In genomic region chr9:78294290-78295176, GRCh38 we compare ENCODE assay signal across 1 cellular context.
TF ChIP-seq lines count a peak whose summit lies in the region.

No MANE protein-coding gene starts in this region.

TF ChIP-seq in HepG2, 621 proteins besides CTCF, POLR2A, EP300 and RAD21 (continued from another document and continues in another):
- TF ChIP-seq MIER2 (CRISPR knock-in tag; IDR thresholded peaks at IDR 0.05) = no peak
- no peak for TF ChIP-seq CBX5 (CRISPR knock-in tag; IDR thresholded peaks at IDR 0.05; ENCODE audit: borderline replicate concordance)
- no peak for TF ChIP-seq ZNF318 (CRISPR knock-in tag; IDR thresholded peaks at IDR 0.05)
- no peak for TF ChIP-seq NRL (CRISPR knock-in tag; IDR thresholded peaks at IDR 0.05; ENCODE audit: borderline replicate concordance)
- TF ChIP-seq TGIF2 (CRISPR knock-in tag; IDR thresholded peaks at IDR 0.05) = no peak
- TF ChIP-seq ZNF562 (CRISPR knock-in tag; IDR thresholded peaks at IDR 0.05; ENCODE audit: borderline replicate concordance) = no peak
- TF ChIP-seq ZNF607 (CRISPR knock-in tag; IDR thresholded peaks at IDR 0.05; ENCODE audit: borderline replicate concordance) = no peak
- TF ChIP-seq RBM39 (IDR thresholded peaks at IDR 0.05; ENCODE audit: low read depth, low read length, poor library complexity, severe bottlenecking) = no peak
- TF ChIP-seq HMG20A (CRISPR knock-in tag; IDR thresholded peaks at IDR 0.05; ENCODE audit: borderline replicate concordance) = no peak
- TF ChIP-seq CAMTA2 (CRISPR knock-in tag; IDR thresholded peaks at IDR 0.05; ENCODE audit: borderline replicate concordance) = no peak
- no peak for TF ChIP-seq NFE2L1 (CRISPR knock-in tag; IDR thresholded peaks at IDR 0.05; ENCODE audit: borderline replicate concordance)
- no peak for TF ChIP-seq TBL1XR1 (IDR thresholded peaks at IDR 0.05; ENCODE audit: borderline replicate concordance, low read length, partially characterized antibody)
- no peak for TF ChIP-seq ZNF230 (CRISPR knock-in tag; IDR thresholded peaks at IDR 0.05)
- TF ChIP-seq ZNF138 (CRISPR knock-in tag; IDR thresholded peaks at IDR 0.05; ENCODE audit: low read depth) = no peak
- no peak for TF ChIP-seq MYC (CRISPR knock-in tag; IDR thresholded peaks at IDR 0.05; ENCODE audit: borderline replicate concordance)
- TF ChIP-seq GATA4 (IDR thresholded peaks at IDR 0.05; ENCODE audit: borderline replicate concordance, low read depth) = no peak
- TF ChIP-seq ZNF33B (CRISPR knock-in tag; IDR thresholded peaks at IDR 0.05) = no peak
- no peak for TF ChIP-seq ZNF10 (CRISPR knock-in tag; IDR thresholded peaks at IDR 0.05; ENCODE audit: borderline replicate concordance, low read depth)
- TF ChIP-seq ZNF614 (CRISPR knock-in tag; IDR thresholded peaks at IDR 0.05; ENCODE audit: borderline replicate concordance) = no peak
- no peak for TF ChIP-seq SMC3 (IDR thresholded peaks at IDR 0.05; ENCODE audit: low read length)
- no peak for TF ChIP-seq SMYD3 (CRISPR knock-in tag; IDR thresholded peaks at IDR 0.05)
- TF ChIP-seq STAG1 (CRISPR knock-in tag; IDR thresholded peaks at IDR 0.05) = no peak
- no peak for TF ChIP-seq GTF3A (CRISPR knock-in tag; conservative IDR thresholded peaks at IDR 0.05)
- no peak for TF ChIP-seq TCF12 (IDR thresholded peaks at IDR 0.05)
- TF ChIP-seq TCF12 (CRISPR knock-in tag; IDR thresholded peaks at IDR 0.05) = no peak
- TF ChIP-seq ARNT2 (CRISPR knock-in tag; IDR thresholded peaks at IDR 0.05; ENCODE audit: low read depth) = no peak
- TF ChIP-seq NKX3-1 (CRISPR knock-in tag; IDR thresholded peaks at IDR 0.05) = no peak
- no peak for TF ChIP-seq PHF20 (CRISPR knock-in tag; IDR thresholded peaks at IDR 0.05)
- no peak for TF ChIP-seq FOSL1 (CRISPR knock-in tag; IDR thresholded peaks at IDR 0.05; ENCODE audit: borderline replicate concordance)
- TF ChIP-seq ISX (CRISPR knock-in tag; conservative IDR thresholded peaks at IDR 0.05) = no peak
- TF ChIP-seq ELF3 (CRISPR knock-in tag; IDR thresholded peaks at IDR 0.05) = no peak
- no peak for TF ChIP-seq SP1 (IDR thresholded peaks at IDR 0.05)
- TF ChIP-seq SP1 (CRISPR knock-in tag; IDR thresholded peaks at IDR 0.05) = no peak
- TF ChIP-seq ZNF703 (CRISPR knock-in tag; IDR thresholded peaks at IDR 0.05; ENCODE audit: borderline replicate concordance) = no peak
- TF ChIP-seq MXD1 (CRISPR knock-in tag; IDR thresholded peaks at IDR 0.05) = no peak
- TF ChIP-seq ZNF503 (CRISPR knock-in tag; IDR thresholded peaks at IDR 0.05) = no peak
- TF ChIP-seq POGZ (CRISPR knock-in tag; IDR thresholded peaks at IDR 0.05) = no peak
- no peak for TF ChIP-seq ATRX (CRISPR knock-in tag; IDR thresholded peaks at IDR 0.05; ENCODE audit: borderline replicate concordance)
- TF ChIP-seq ZMYM4 (CRISPR knock-in tag; IDR thresholded peaks at IDR 0.05) = no peak
- no peak for TF ChIP-seq ZNF740 (CRISPR knock-in tag; IDR thresholded peaks at IDR 0.05)
- no peak for TF ChIP-seq GTF2F1 (IDR thresholded peaks at IDR 0.05; ENCODE audit: low read length)
- no peak for TF ChIP-seq ZNF790 (CRISPR knock-in tag; IDR thresholded peaks at IDR 0.05; ENCODE audit: borderline replicate concordance)
- TF ChIP-seq BHLHE40 (IDR thresholded peaks at IDR 0.05; ENCODE audit: low read length) = no peak
- no peak for TF ChIP-seq RCOR2 (CRISPR knock-in tag; IDR thresholded peaks at IDR 0.05)
- TF ChIP-seq KAT8 (CRISPR knock-in tag; IDR thresholded peaks at IDR 0.05) = peak; percentile 17; the same call in 1 of the 2 replicates
- TF ChIP-seq ZNF12 (CRISPR knock-in tag; IDR thresholded peaks at IDR 0.05) = peak; percentile 97
- no peak; the same call in 1 of the 2 replicates for TF ChIP-seq NFKB2 (CRISPR knock-in tag; IDR thresholded peaks at IDR 0.05; ENCODE audit: borderline replicate concordance)
- no peak for TF ChIP-seq DMTF1 (CRISPR knock-in tag; IDR thresholded peaks at IDR 0.05)
- peak; percentile 27; the same call in 1 of the 2 replicates for TF ChIP-seq ZNF687 (CRISPR knock-in tag; IDR thresholded peaks at IDR 0.05)
- no peak for TF ChIP-seq ZNF569 (CRISPR knock-in tag; IDR thresholded peaks at IDR 0.05; ENCODE audit: borderline replicate concordance)
- TF ChIP-seq SIX1 (CRISPR knock-in tag; IDR thresholded peaks at IDR 0.05; ENCODE audit: borderline replicate concordance) = no peak
- TF ChIP-seq SMAD3 (CRISPR knock-in tag; IDR thresholded peaks at IDR 0.05) = peak; percentile 51; the same call in 1 of the 2 replicates
